19 cellular contexts compared by ENCODE assay signal in the genomic region with DNA sequence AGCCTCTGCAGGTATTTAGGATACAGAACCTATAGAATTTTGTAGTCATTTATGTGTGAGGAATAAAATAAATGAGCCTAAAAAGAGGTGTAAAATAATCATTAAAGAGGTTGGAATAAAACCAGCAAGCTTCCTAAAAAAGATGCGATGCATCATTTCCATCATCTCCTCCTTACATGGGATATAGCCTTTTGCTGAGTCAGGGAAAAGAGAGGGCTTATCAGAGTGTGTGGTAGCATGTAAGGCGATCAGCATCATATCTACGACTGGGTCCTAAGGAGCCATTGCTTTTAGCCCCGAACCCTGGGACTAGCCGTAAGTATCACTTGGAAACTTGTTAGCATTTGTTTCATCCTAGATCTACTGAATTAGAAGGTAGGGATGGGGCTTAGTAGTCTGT.
DNase-seq lines count a peak whose midpoint lies in the region; ATAC-seq and TF ChIP-seq lines count a peak whose summit lies in the region.
"Had no signal": no experiment of that assay in that cellular context is flagged by ENCODE, and none has a peak within 500 bp of the region (broad histone marks: within the 10 kb centered on the region; RNA-seq: fewer than 3 reads in every experiment).

No MANE protein-coding gene starts in this region.

- H3K4me3 ChIP-seq in IMR-90 (ENCODE audit: insufficient read depth, low read depth, low read length): no peak overlapping the region
- H3K4me3 ChIP-seq: BLaER1 treated with 17β-estradiol and CSF1 and Interleukin-3, amounts not matched to agents 10 nM and 100 nM had no signal

- dilution Hi-C loops in IMR-90 (cut with HindIII; ENCODE audit: low sequenced_read_pairs, unreplicated experiment): no loop called here

- no peak overlapping the region for H2BK120ac ChIP-seq in IMR-90 (ENCODE audit: low read depth, low read length)

- POLR2A ChIA-PET in activated CD4-positive, alpha-beta T cell treated with anti-CD3 and anti-CD28 coated beads, Interleukin-2, amount 10 ng/mL, durations not matched to agents 7 days and 5 days (lab: Charles Lee): no interaction called here
- POLR2A ChIA-PET in IMR-90 (lab: Charles Lee; ENCODE audit: unreplicated experiment): no interaction called here

- H3K23ac ChIP-seq in IMR-90 (ENCODE audit: low read depth, low read length): no peak overlapping the region

- no peaks in the 10 kb centered on the region for H3K79me1 ChIP-seq in IMR-90 (ENCODE audit: low read depth in 1 of 2, low read length in 2 of 2)

- H3K4me2 ChIP-seq in IMR-90 (ENCODE audit: low read depth, low read length): no peak overlapping the region

- no peaks in the 10 kb centered on the region for H3K36me3 ChIP-seq in IMR-90 (ENCODE audit: control insufficient read depth, insufficient read depth, low read length)
- H3K36me3 ChIP-seq: BE2C had no signal

- TF ChIP-seq CTCF in IMR-90 (conservative IDR thresholded peaks at IDR 0.05; ENCODE audit: low read depth, low read length): no peak

- peaks cover 14% of the 10 kb centered on the region for H3K4me1 Mint-ChIP-seq in activated CD4-positive, alpha-beta T cell treated with anti-CD3 and anti-CD28 coated beads, Interleukin-2, amount 10 ng/mL, durations not matched to agents 7 days and 5 days
- peaks cover 6% of the 10 kb centered on the region for H3K4me1 Mint-ChIP-seq in central memory CD8-positive, alpha-beta T cell
- H3K4me1 Mint-ChIP-seq: CD4-positive, alpha-beta memory T cell had no signal

- H3K4ac ChIP-seq in IMR-90 (ENCODE audit: low read depth, low read length): no peak overlapping the region

- no peaks in the 10 kb centered on the region for H3K27me3 Mint-ChIP-seq in activated CD4-positive, alpha-beta T cell treated with anti-CD3 and anti-CD28 coated beads, Interleukin-2, amount 10 ng/mL, durations not matched to agents 7 days and 5 days
- no peaks in the 10 kb centered on the region for H3K27me3 Mint-ChIP-seq in central memory CD8-positive, alpha-beta T cell

- DNase-seq in activated CD4-positive, alpha-beta T cell treated with anti-CD3 and anti-CD28 coated beads, Interleukin-2, amount 10 ng/mL, durations not matched to agents 7 days and 5 days: no peak
- no peak for DNase-seq in activated CD4-positive, alpha-beta T cell treated with anti-CD3 and anti-CD28 coated beads, Interleukin-2, amount 50 U/mL, for 4 hours
- no peak for DNase-seq in IMR-90
- DNase-seq in central memory CD8-positive, alpha-beta T cell (ENCODE audit: low spot score in 2 of 2): no peak
- DNase-seq in HT-29 (ENCODE audit: low spot score): no peak
- DNase-seq in inferior parietal cortex (ENCODE audit: extremely low spot score): no peak
- DNase-seq: ACHN; BE2C; Calu3; CD4-positive, alpha-beta memory T cell; COR-L47; DMS53; DMS79 treated with DMSO at 0.1 percent for 48 hours; GOT3; H7; HCEC 1CT had no signal

- H2AFZ ChIP-seq in IMR-90 (replicated peaks; ENCODE audit: low read length, poor library complexity): no peak overlapping the region

- no peak overlapping the region for H4K91ac ChIP-seq in IMR-90 (ENCODE audit: insufficient read depth, low read depth, low read length)

- no peaks in the 10 kb centered on the region for H4K20me1 ChIP-seq in IMR-90 (ENCODE audit: insufficient read depth, low read length)
- H4K20me1 ChIP-seq: BLaER1 treated with 17β-estradiol and CSF1 and Interleukin-3, amounts not matched to agents 10 nM and 100 nM had no signal

- no peak overlapping the region for H3K56ac ChIP-seq in IMR-90 (ENCODE audit: extremely low read depth, insufficient read depth, low read length)

- H2BK5ac ChIP-seq in IMR-90 (ENCODE audit: low read depth, low read length, poor library complexity, severe bottlenecking): no peak overlapping the region

- WGBS in IMR-90 (ENCODE audit: extremely low coverage in 2 of 2, insufficient read length in 1 of 2), 2 experiments: 67% methylated on average over 1 of the region's 5 CpGs; no CpG with 5 or more reads in 1 of the 2 experiments

- no peak for TF ChIP-seq RAD21 in IMR-90 (IDR thresholded peaks at IDR 0.05; ENCODE audit: low read length)

- H3K9ac ChIP-seq in IMR-90 (ENCODE audit: low read depth, low read length): no peak overlapping the region
- H3K9ac ChIP-seq: BLaER1 treated with 17β-estradiol and CSF1 and Interleukin-3, amounts not matched to agents 10 nM and 100 nM had no signal

- H2BK20ac ChIP-seq in IMR-90 (ENCODE audit: low read depth, low read length): no peak overlapping the region

- BruUV-seq in IMR-90 (replicated peaks; lab: Mats Ljungman, UMichigan): no TSS peak

- no peak overlapping the region for H3K27ac ChIP-seq in IMR-90 (ENCODE audit: insufficient read depth, low read length)
- H3K27ac ChIP-seq: 22Rv1; BLaER1 treated with 17β-estradiol and CSF1 and Interleukin-3, amounts not matched to agents 10 nM and 100 nM had no signal

- no peak overlapping the region for H2AK9ac ChIP-seq in IMR-90 (replicated peaks; ENCODE audit: low read depth, low read length, poor library complexity)

- peaks cover 2% of the 10 kb centered on the region; the same call in 1 of the 2 replicates for H3K4me1 ChIP-seq in IMR-90 (ENCODE audit: control insufficient read depth, insufficient read depth, low read length)
- H3K4me1 ChIP-seq: BE2C had no signal

- no peak overlapping the region for H3K14ac ChIP-seq in IMR-90 (replicated peaks; ENCODE audit: low read depth, low read length)

- H3K4me3 Mint-ChIP-seq in activated CD4-positive, alpha-beta T cell treated with anti-CD3 and anti-CD28 coated beads, Interleukin-2, amount 10 ng/mL, durations not matched to agents 7 days and 5 days: no peak overlapping the region
- no peak overlapping the region for H3K4me3 Mint-ChIP-seq in central memory CD8-positive, alpha-beta T cell
- H3K4me3 Mint-ChIP-seq: CD4-positive, alpha-beta memory T cell had no signal

- H4K8ac ChIP-seq in IMR-90 (ENCODE audit: low read depth in 2 of 2, low read length in 2 of 2): no peak overlapping the region

- peaks cover 16% of the 10 kb centered on the region for H3K9me3 Mint-ChIP-seq in activated CD4-positive, alpha-beta T cell treated with anti-CD3 and anti-CD28 coated beads, Interleukin-2, amount 10 ng/mL, durations not matched to agents 7 days and 5 days
- H3K9me3 Mint-ChIP-seq in central memory CD8-positive, alpha-beta T cell: peaks cover 8% of the 10 kb centered on the region

- H3K18ac ChIP-seq in IMR-90 (ENCODE audit: low read depth, low read length): no peak overlapping the region

- in situ Hi-C loops in IMR-90 (cut with MboI; ENCODE audit: low sequenced_read_pairs): no loop called here

- no peak overlapping the region for H2AK5ac ChIP-seq in IMR-90 (ENCODE audit: low read depth, low read length)

- H4K5ac ChIP-seq in IMR-90 (ENCODE audit: low read depth, low read length): no peak overlapping the region

- no peak overlapping the region for H2BK15ac ChIP-seq in IMR-90 (ENCODE audit: low read depth, low read length)

- CTCF ChIA-PET in activated CD4-positive, alpha-beta T cell treated with anti-CD3 and anti-CD28 coated beads, Interleukin-2, amount 10 ng/mL, durations not matched to agents 7 days and 5 days (lab: Charles Lee): interaction anchor here (0.7 kb wide), 1 partner anchor 1084 kb away, joined by 3 read pairs; no protein-coding TSS in a partner anchor
- CTCF ChIA-PET in IMR-90 (lab: Yijun Ruan, JAX): no interaction called here

- H3K9me3 ChIP-seq in IMR-90 (ENCODE audit: control insufficient read depth, insufficient read depth, low read length): peaks cover 5% of the 10 kb centered on the region
- H3K9me3 ChIP-seq: BE2C had no signal

- H3K36me3 Mint-ChIP-seq in activated CD4-positive, alpha-beta T cell treated with anti-CD3 and anti-CD28 coated beads, Interleukin-2, amount 10 ng/mL, durations not matched to agents 7 days and 5 days (ENCODE audit: low read depth): no peaks in the 10 kb centered on the region
- H3K36me3 Mint-ChIP-seq in central memory CD8-positive, alpha-beta T cell (ENCODE audit: insufficient read depth): peaks cover 3% of the 10 kb centered on the region

- no peak for ATAC-seq in IMR-90 (ENCODE audit: low read depth)
- ATAC-seq in central memory CD8-positive, alpha-beta T cell (replicated peaks; ENCODE audit: extremely low read depth, poor library complexity, severe bottlenecking): no peak
- no peak for ATAC-seq in GM21526 (IDR thresholded peaks at IDR 0.05; ENCODE audit: low FRiP score, unreplicated experiment)

- peak overlapping the region; percentile 73 for H3K27ac Mint-ChIP-seq in activated CD4-positive, alpha-beta T cell treated with anti-CD3 and anti-CD28 coated beads, Interleukin-2, amount 10 ng/mL, durations not matched to agents 7 days and 5 days
- H3K27ac Mint-ChIP-seq in central memory CD8-positive, alpha-beta T cell (ENCODE audit: low read depth): peak overlapping the region; percentile 72
- H3K27ac Mint-ChIP-seq: CD4-positive, alpha-beta memory T cell had no signal

- intact Hi-C loops in IMR-90 (cut with micrococcal nuclease): no loop called here

- no peaks in the 10 kb centered on the region for H3K27me3 ChIP-seq in IMR-90 (ENCODE audit: control insufficient read depth, insufficient read depth, low read length)
- H3K27me3 ChIP-seq: BE2C; BLaER1 treated with 17β-estradiol and CSF1 and Interleukin-3, amounts not matched to agents 10 nM and 100 nM had no signal

- TF ChIP-seq POLR2A in IMR-90 (IDR thresholded peaks at IDR 0.05; ENCODE audit: low read depth, low read length): no peak

- no peaks in the 10 kb centered on the region for H3K9me1 ChIP-seq in IMR-90 (ENCODE audit: insufficient read depth, low read length)

TF ChIP-seq in IMR-90, 13 proteins besides CTCF, POLR2A, EP300 and RAD21:
- no peak for TF ChIP-seq MXI1 (IDR thresholded peaks at IDR 0.05; ENCODE audit: borderline replicate concordance, low read depth, low read length)
- TF ChIP-seq MAFK (IDR thresholded peaks at IDR 0.05; ENCODE audit: low read depth, low read length): peak; percentile 97
TF ChIP-seq in IMR-90: peak in this region for 1.
